14 cellular contexts compared by ENCODE assay signal in the genomic region with DNA sequence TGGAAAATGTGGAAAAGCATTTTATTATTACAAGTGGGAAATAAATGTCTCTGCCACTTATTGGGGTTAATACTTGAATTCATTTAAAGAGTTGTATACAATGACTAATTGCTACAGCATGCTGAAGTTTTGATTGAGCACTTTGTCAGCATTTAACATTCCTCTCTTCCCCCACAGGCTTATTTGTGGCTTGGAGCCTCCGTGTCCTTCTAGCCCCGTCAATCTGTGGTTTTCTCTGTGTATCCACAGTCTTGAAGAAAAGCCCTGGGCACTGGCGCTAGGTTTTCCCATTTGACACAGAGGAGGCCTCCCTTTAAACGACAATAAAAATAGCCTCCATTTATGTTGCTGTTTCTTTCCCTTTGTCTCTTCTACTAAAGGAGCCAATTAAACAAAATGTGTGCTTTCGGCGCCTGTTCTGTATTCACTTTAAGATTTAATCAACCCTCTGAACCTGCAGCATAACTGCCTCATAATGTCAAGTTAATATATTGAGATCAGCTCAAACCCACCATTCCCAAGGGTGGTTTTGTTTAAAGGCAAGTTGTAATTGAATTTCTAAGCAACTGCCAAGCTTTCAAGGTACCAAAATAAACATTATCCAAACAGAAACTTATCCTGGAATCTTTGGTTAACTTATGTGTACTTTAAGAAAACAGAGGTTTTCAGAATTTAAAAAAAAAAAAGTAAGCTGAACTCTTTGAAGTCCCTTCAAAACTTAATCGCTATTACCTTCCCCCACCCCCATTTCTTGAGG.
DNase-seq lines count a peak whose midpoint lies in the region; FAIRE-seq and TF ChIP-seq lines count a peak whose summit lies in the region.
"Had no signal": no experiment of that assay in that cellular context is flagged by ENCODE, and none has a peak within 500 bp of the region (broad histone marks: within the 10 kb centered on the region; RNA-seq: fewer than 3 reads in every experiment).

No MANE protein-coding gene starts in this region.

- no peaks in the 10 kb centered on the region for H4K20me1 ChIP-seq in keratinocyte (ENCODE audit: control insufficient read depth, extremely low read depth, insufficient read depth, low read length)

- no peaks in the 10 kb centered on the region for H3K9me1 ChIP-seq in keratinocyte (ENCODE audit: control insufficient read depth, extremely low read depth, insufficient read depth, low read length)

- H3K27me3 ChIP-seq in keratinocyte (ENCODE audit: control insufficient read depth, extremely low read depth, insufficient read depth, low read length), result peaks cover 8% of the 10 kb centered on the region

- peak; percentile 69 for FAIRE-seq in keratinocyte (lab: Jason Lieb, UNC)
- FAIRE-seq: A204.1 had no signal

- H3K4me3 ChIP-seq in astrocyte of the cerebellum (ENCODE audit: low read depth, low read length), result no peak overlapping the region
- H3K4me3 ChIP-seq in keratinocyte (ENCODE audit: control insufficient read depth in 2 of 3, extremely low read depth in 1 of 3, insufficient read depth in 2 of 3, low read depth in 1 of 3, low read length in 3 of 3), result no peak overlapping the region

- in situ Hi-C loops in astrocyte of the cerebellum (cut with HindIII; ENCODE audit: low sequenced_read_pairs) (no loop called here), KBM-7 (cut with MboI; ENCODE audit: low pct_unique_long_range_greater_than_20kb, low sequenced_read_pairs) (no loop called here)

- dilution Hi-C loops in keratinocyte (cut with MboI; ENCODE audit: extremely low pct_ligation_motif_present, low sequenced_read_pairs), result no loop called here

- H3K4me1 ChIP-seq in keratinocyte (ENCODE audit: control insufficient read depth, extremely low read depth, insufficient read depth, low read length), result peaks cover 14% of the 10 kb centered on the region

- H3K9ac ChIP-seq in keratinocyte (ENCODE audit: control insufficient read depth, extremely low read depth, insufficient read depth, low read length), result no peak overlapping the region

- no peaks in the 10 kb centered on the region for H3K9me3 ChIP-seq in keratinocyte (ENCODE audit: control insufficient read depth, low read depth, low read length)

- no peak for TF ChIP-seq CTCF in astrocyte of the cerebellum (IDR thresholded peaks at IDR 0.05; ENCODE audit: low read depth, low read length, missing control alignments)
- TF ChIP-seq CTCF in keratinocyte (optimal IDR thresholded peaks at IDR 0.05 in 1 of 3, IDR thresholded peaks at IDR 0.05 in 1 of 3, conservative IDR thresholded peaks at IDR 0.05 in 1 of 3; ENCODE audit: extremely low read depth in 1 of 3, insufficient read depth in 2 of 3, low read length in 3 of 3), result no peak

- H3K4me2 ChIP-seq in keratinocyte (ENCODE audit: control insufficient read depth, extremely low read depth, insufficient read depth, low read depth, low read length), result peak overlapping the region; percentile 46

- no peaks in the 10 kb centered on the region for H3K79me2 ChIP-seq in keratinocyte (ENCODE audit: control insufficient read depth, insufficient read depth, low read length)

- no peaks in the 10 kb centered on the region for H3K36me3 ChIP-seq in keratinocyte (ENCODE audit: control insufficient read depth in 2 of 2, extremely low read depth in 1 of 2, insufficient read depth in 2 of 2, low read length in 2 of 2)

- H3K27ac ChIP-seq in keratinocyte (ENCODE audit: control insufficient read depth, insufficient read depth, low read length), result no peak overlapping the region

- DNase-seq in A172 (ENCODE audit: low spot score) (peak; percentile 79), HK-2 (ENCODE audit: unreplicated experiment) (peak; percentile 5), astrocyte of the cerebellum (ENCODE audit: low read depth) (peak; percentile 73), keratinocyte (ENCODE audit: low read depth, low spot score) (no peak), NCI-H146 (lab: John Stamatoyannopoulos, UW) (no peak), KBM-7 (no peak), SHP77 (lab: John Stamatoyannopoulos, UW) (no peak), DMS153 treated with DMSO at 0.1 percent for 48 hours (lab: John Stamatoyannopoulos, UW; ENCODE audit: unreplicated experiment) (no peak)
- DNase-seq: activated CD8-positive, alpha-beta memory T cell treated with anti-CD3 and anti-CD28 coated beads for 24 hours; activated naive CD4-positive, alpha-beta T cell treated with anti-CD3 and anti-CD28 coated beads, Interleukin-2, amount 10 ng/mL, durations not matched to agents 7 days and 5 days; NCI-H2029; NK-92 treated with Interleukin-12 subunit alpha and Interleukin-12 subunit beta, amount 100 ng/mL, for 24 hours; substantia nigra had no signal

- no peak overlapping the region for H2AFZ ChIP-seq in keratinocyte (ENCODE audit: control insufficient read depth, low read length)

Comparison
In these comparisons a context has a peak if more than half of its experiments do, and no peak if none do; other contexts are left out.
1. DNase-seq: peak in A172 (single experiment), HK-2 (single experiment) and astrocyte of the cerebellum (single experiment); none in keratinocyte (single experiment), NCI-H146 (single experiment), KBM-7 (single experiment), SHP77 (0 of 2) and DMS153 treated with DMSO at 0.1 percent for 48 hours (single experiment).